ENCODE assay signal across 7 cellular contexts in genomic region chr6:57601105-57601504, GRCh38.
DNase-seq lines count a peak whose midpoint lies in the region; ATAC-seq, FAIRE-seq and TF ChIP-seq lines count a peak whose summit lies in the region.
"Not testable (repeated sequence)": the region's sequence is repeated elsewhere in the genome, so short reads cannot be mapped to it uniquely, and the experiment has no call there.

No MANE protein-coding gene starts in this region.

- TF ChIP-seq EP300 in K562 (IDR thresholded peaks at IDR 0.05; ENCODE audit: low read length); H1 (IDR thresholded peaks at IDR 0.05; ENCODE audit: borderline replicate concordance in 1 of 2, low read depth in 2 of 2, low read length in 2 of 2): not testable (repeated sequence)

- not testable (repeated sequence) for H4K5ac ChIP-seq in H1 (ENCODE audit: insufficient read length, low read depth, low read length)

- not testable (repeated sequence) for H2BK5ac ChIP-seq in H1 (ENCODE audit: low read depth, low read length)

- not testable (repeated sequence) for H2AFZ ChIP-seq in K562 (ENCODE audit: low read depth, low read length); H1 (ENCODE audit: low read length)

- not testable (repeated sequence) for H3K4ac ChIP-seq in H1 (replicated peaks; ENCODE audit: insufficient read length, low read depth, low read length)

- H3K4me3 Mint-ChIP-seq in progenitor cell of endocrine pancreas (ENCODE audit: low read depth) = not testable (repeated sequence)

- H2BK15ac ChIP-seq in H1 (ENCODE audit: low read length) = not testable (repeated sequence)

- peak overlapping the region; percentile 20 for H3K27ac Mint-ChIP-seq in progenitor cell of endocrine pancreas

- H3K9ac ChIP-seq in K562 (ENCODE audit: insufficient read depth in 1 of 2, low read depth in 2 of 2, low read length in 2 of 2); H1 (replicated peaks in 1 of 4; ENCODE audit: extremely low read depth in 1 of 4, low read depth in 3 of 4, low read length in 3 of 4): not testable (repeated sequence)

- CTCF ChIA-PET in K562 (lab: Yijun Ruan, JAX; ENCODE audit: low intra/inter-chr PET ratio); H1 (lab: Charles Lee; ENCODE audit: partially characterized antibody): not testable (repeated sequence)

- not testable (repeated sequence) for H4K91ac ChIP-seq in H1 (replicated peaks; ENCODE audit: insufficient read length, low read length)

- H3K36me3 Mint-ChIP-seq in progenitor cell of endocrine pancreas (ENCODE audit: insufficient read depth) = not testable (repeated sequence)

- not testable (repeated sequence) for H3K9me3 ChIP-seq in K562 (replicated peaks; ENCODE audit: control insufficient read depth, insufficient read depth, low read depth, low read length); H1 (ENCODE audit: insufficient read depth in 2 of 2, low read depth in 1 of 2, low read length in 1 of 2); cardiac muscle cell (ENCODE audit: low read depth); right cardiac atrium (ENCODE audit: control insufficient read depth, low read length)

- H3K4me2 ChIP-seq in K562 (ENCODE audit: insufficient read depth, low read length); H1 (ENCODE audit: insufficient read depth in 1 of 2, low read depth in 2 of 2, low read length in 2 of 2): not testable (repeated sequence)

- H3K23me2 ChIP-seq in H1 (ENCODE audit: low read depth, low read length) = not testable (repeated sequence)

- not testable (repeated sequence) for H3K23ac ChIP-seq in H1 (ENCODE audit: insufficient read length)

- intact Hi-C loops in K562 (cut with micrococcal nuclease); right cardiac atrium (cut with DNase I): not testable (repeated sequence)

- 63% methylated on average over 3 of the region's 3 CpGs for WGBS in K562 (ENCODE audit: insufficient coverage, low coverage, missing lambda C conversion rate)
- 87% methylated on average over 3 of the region's 3 CpGs; no CpG with 5 or more reads in 1 of the 2 experiments for WGBS in H1 (ENCODE audit: extremely low coverage in 1 of 2, insufficient coverage in 1 of 2, insufficient read length in 1 of 2, insufficient replicate concordance in 2 of 2, low coverage in 1 of 2, low lambda C conversion rate in 2 of 2, missing lambda C conversion rate in 1 of 2), 2 experiments
- WGBS in right cardiac atrium = 43% methylated on average over 3 of the region's 3 CpGs

- H3K27me3 Mint-ChIP-seq in progenitor cell of endocrine pancreas = not testable (repeated sequence)

- not testable (repeated sequence) for H3K36me3 ChIP-seq in K562 (ENCODE audit: control insufficient read depth, insufficient read depth, low read length); H1 (ENCODE audit: control insufficient read depth in 2 of 4, insufficient read depth in 4 of 4, low read length in 3 of 4); cardiac muscle cell

- H2BK12ac ChIP-seq in H1 (ENCODE audit: low read depth, low read length) = not testable (repeated sequence)

- not testable (repeated sequence) for TF ChIP-seq RAD21 in K562 (CRISPR knock-in tag; conservative IDR thresholded peaks at IDR 0.05 in 1 of 2, IDR thresholded peaks at IDR 0.05 in 1 of 2); H1 (IDR thresholded peaks at IDR 0.05 in 1 of 2, conservative IDR thresholded peaks at IDR 0.05 in 1 of 2; ENCODE audit: low read depth in 2 of 2, low read length in 2 of 2)

- not testable (repeated sequence) for H2BK120ac ChIP-seq in H1 (replicated peaks; ENCODE audit: low read depth, low read length)

- not testable (repeated sequence) for H3K9me1 ChIP-seq in K562 (ENCODE audit: control insufficient read depth, insufficient read depth, low read length)

- not testable (repeated sequence) for H4K20me1 ChIP-seq in K562 (replicated peaks; ENCODE audit: control insufficient read depth, insufficient read depth, low read length); H1 (replicated peaks in 1 of 2; ENCODE audit: control insufficient read depth in 1 of 2, insufficient read depth in 2 of 2, low read length in 2 of 2)

- H3K79me2 ChIP-seq in K562 (ENCODE audit: control insufficient read depth, insufficient read depth, low read length); H1 (ENCODE audit: control insufficient read depth in 1 of 2, insufficient read depth in 2 of 2, low read length in 2 of 2): not testable (repeated sequence)

- H3K18ac ChIP-seq in H1 (ENCODE audit: extremely low read depth, low read length) = not testable (repeated sequence)

- not testable (repeated sequence) for TF ChIP-seq POLR2A in K562 (conservative IDR thresholded peaks at IDR 0.05); H1 (IDR thresholded peaks at IDR 0.05; ENCODE audit: control extremely low read depth in 1 of 2, low read depth in 2 of 2, low read length in 2 of 2)

- H3K4me3 ChIP-seq in K562; H1 (ENCODE audit: extremely low read depth in 1 of 4, insufficient read depth in 2 of 4, low read depth in 3 of 4, low read length in 4 of 4); cardiac muscle cell; right cardiac atrium (ENCODE audit: low read length): not testable (repeated sequence)

- not testable (repeated sequence) for BruUV-seq in K562 (replicated peaks; lab: Mats Ljungman, UMichigan)

- in situ Hi-C loops in K562 (cut with MboI) = not testable (repeated sequence)

- H2BK20ac ChIP-seq in H1 (ENCODE audit: low read length) = not testable (repeated sequence)

- not testable (repeated sequence) for H4K8ac ChIP-seq in H1 (ENCODE audit: extremely low read depth, insufficient read depth, low read length)

- H3K4me1 ChIP-seq in K562 (replicated peaks in 1 of 2; ENCODE audit: control insufficient read depth in 2 of 2, insufficient read depth in 2 of 2, low read length in 2 of 2); H1 (replicated peaks in 1 of 4; ENCODE audit: control insufficient read depth in 3 of 4, insufficient read depth in 4 of 4, low read length in 3 of 4); cardiac muscle cell (ENCODE audit: low read depth); right cardiac atrium (ENCODE audit: control insufficient read depth, insufficient read depth, low read length): not testable (repeated sequence)

- H3K27ac ChIP-seq in K562 (ENCODE audit: extremely low read depth, low read depth, low read length); H1 (ENCODE audit: low read depth, low read length); right cardiac atrium (ENCODE audit: low read length): not testable (repeated sequence)
- H3K27ac ChIP-seq in cardiac muscle cell = peak overlapping the region; percentile 30

- not testable (repeated sequence) for H3K79me1 ChIP-seq in H1 (ENCODE audit: low read depth, low read length)

- H2AK5ac ChIP-seq in H1 (ENCODE audit: low read depth, low read length) = not testable (repeated sequence)

- H3K14ac ChIP-seq in H1 (ENCODE audit: insufficient read length) = not testable (repeated sequence)

- not testable (repeated sequence) for H3K27me3 ChIP-seq in K562 (ENCODE audit: control insufficient read depth in 2 of 2, insufficient read depth in 2 of 2, low read length in 2 of 2); H1 (replicated peaks in 1 of 4; ENCODE audit: control insufficient read depth in 3 of 4, extremely low read depth in 1 of 4, insufficient read depth in 3 of 4, low read length in 3 of 4); cardiac muscle cell; right cardiac atrium (ENCODE audit: control insufficient read depth, insufficient read depth)

- H3K56ac ChIP-seq in H1 (replicated peaks; ENCODE audit: insufficient read length, low read depth, low read length) = not testable (repeated sequence)

- not testable (repeated sequence) for FAIRE-seq in K562 (lab: Jason Lieb, UNC)
- peak; percentile 28 for FAIRE-seq in H1 (lab: Jason Lieb, UNC)

- POLR2A ChIA-PET in K562 (lab: Yijun Ruan, JAX); H1 (lab: Charles Lee; ENCODE audit: partially characterized antibody): not testable (repeated sequence)

- not testable (repeated sequence) for H3K9me3 Mint-ChIP-seq in progenitor cell of endocrine pancreas (ENCODE audit: low read depth)

- peak; percentile 2 for DNase-seq in NCI-H226
- DNase-seq in amniotic epithelial cell (ENCODE audit: low read depth) = peak; percentile 80
- DNase-seq in K562 (ENCODE audit: extremely low read depth in 1 of 4, low spot score in 3 of 4); H1 (ENCODE audit: low read depth in 1 of 2, low spot score in 2 of 2); right cardiac atrium; progenitor cell of endocrine pancreas (ENCODE audit: low spot score, unreplicated experiment): not testable (repeated sequence)
- DNase-seq in cardiac muscle cell (ENCODE audit: low read depth in 1 of 2, low spot score in 1 of 2) = peak; percentile 40 to 64

- not testable (repeated sequence) for H3K4me1 Mint-ChIP-seq in progenitor cell of endocrine pancreas (ENCODE audit: low read depth)

- ATAC-seq in K562 = not testable (repeated sequence)
- ATAC-seq in right cardiac atrium = peak; percentile 54 to 70

- not testable (repeated sequence) for TF ChIP-seq CTCF in K562 (IDR thresholded peaks at IDR 0.05 in 2 of 3, conservative IDR thresholded peaks at IDR 0.05 in 1 of 3; ENCODE audit: insufficient read depth in 2 of 3, low read depth in 1 of 3, low read length in 3 of 3); H1 (IDR thresholded peaks at IDR 0.05; ENCODE audit: control extremely low read depth in 1 of 3, insufficient read depth in 1 of 3, low read depth in 1 of 3, low read length in 3 of 3); cardiac muscle cell (IDR thresholded peaks at IDR 0.05; ENCODE audit: low read depth, low read length); progenitor cell of endocrine pancreas (IDR thresholded peaks at IDR 0.05; ENCODE audit: unreplicated experiment)

TF ChIP-seq in K562, 482 proteins besides CTCF, POLR2A, EP300 and RAD21:
- TF ChIP-seq MEIS2 (IDR thresholded peaks at IDR 0.05; ENCODE audit: partially characterized antibody) = peak; percentile 25
